8 cellular contexts compared by ENCODE assay signal in genomic region chr4:83535945-83536648, GRCh38. TPM values are rescaled to one million over a fixed set of nuclear protein-coding genes. Genes with fewer than 3 reads are reported as not detected.
A peak's percentile ranks its signal among the peaks of the same experiment; 100 is the strongest.
DNase-seq lines count a peak whose midpoint lies in the region; ATAC-seq lines count a peak whose summit lies in the region.

TSS of gene GPAT3 (plus strand) at chr4:83536108. CDS start at chr4:83536623, 515 bp downstream.

- peaks cover 8% of the 10 kb centered on the region for H3K4me1 ChIP-seq in effector memory CD4-positive, alpha-beta T cell (ENCODE audit: control insufficient read depth, insufficient read depth, low read length, poor library complexity, severe bottlenecking)
- H3K4me1 ChIP-seq in mesodermal cell (ENCODE audit: control insufficient read depth, insufficient read depth, low read length, poor library complexity, severe bottlenecking), result no peaks in the 10 kb centered on the region

- H3K27ac ChIP-seq in effector memory CD4-positive, alpha-beta T cell (ENCODE audit: insufficient read depth, low read length, poor library complexity, severe bottlenecking), result peak within 1 kb of the TSS; percentile 52
- H3K27ac ChIP-seq in mesodermal cell (ENCODE audit: low read depth, low read length, severe bottlenecking), result no peak within 1 kb of the TSS

- peak; percentile 59 for ATAC-seq in HG02970 (IDR thresholded peaks at IDR 0.05; ENCODE audit: low FRiP score, unreplicated experiment)

- H3K36me3 ChIP-seq in effector memory CD4-positive, alpha-beta T cell (ENCODE audit: control insufficient read depth, insufficient read depth, low read length), result no peaks in the 10 kb centered on the region
- no peaks in the 10 kb centered on the region for H3K36me3 ChIP-seq in mesodermal cell (ENCODE audit: control insufficient read depth, insufficient read depth, low read length)

- H3K9me3 ChIP-seq in effector memory CD4-positive, alpha-beta T cell (ENCODE audit: control insufficient read depth, low read length), result no peaks in the 10 kb centered on the region
- no peaks in the 10 kb centered on the region for H3K9me3 ChIP-seq in mesodermal cell (ENCODE audit: control insufficient read depth, low read length)

- H3K27me3 ChIP-seq in effector memory CD4-positive, alpha-beta T cell (replicated peaks; ENCODE audit: control insufficient read depth, insufficient read depth, low read length, poor library complexity, severe bottlenecking), result no peaks in the 10 kb centered on the region

- H3K4me3 ChIP-seq in effector memory CD4-positive, alpha-beta T cell (ENCODE audit: insufficient read depth, low read depth, low read length, poor library complexity, severe bottlenecking), result peak within 1 kb of the TSS; percentile 85
- H3K4me3 ChIP-seq in mesodermal cell (ENCODE audit: extremely low read depth, insufficient read depth, low read length, poor library complexity, severe bottlenecking), result peak within 1 kb of the TSS; percentile 53

- 0% methylated on average over 42 to 54 of the region's 64 CpGs for WGBS in mesodermal cell (ENCODE audit: insufficient coverage in 2 of 2), 2 experiments

- peak; percentile 54 for DNase-seq in SIG-M5 treated with dmso at 0.1 percent for 504 hours (lab: John Stamatoyannopoulos, UW; ENCODE audit: unreplicated experiment)
- no peak for DNase-seq in SIG-M5 (lab: John Stamatoyannopoulos, UW)
- peak; percentile 75 for DNase-seq in NCI-H69 (lab: John Stamatoyannopoulos, UW)
- peak; percentile 33 to 40 (median 37) for DNase-seq in activated CD8-positive, alpha-beta memory T cell treated with anti-CD3 and anti-CD28 coated beads for 48 hours (ENCODE audit: low read depth in 2 of 3, low spot score in 2 of 3)
- peak; percentile 46 to 57 (median 51) for DNase-seq in effector memory CD4-positive, alpha-beta T cell
- DNase-seq in stimulated activated CD8-positive, alpha-beta memory T cell treated with anti-CD3 and anti-CD28 coated beads, Interleukin-15, amount 100 ng/mL, for 48 hours (ENCODE audit: low read depth in 2 of 2), result peak; percentile 55 to 61

RNA-seq across cellular contexts. Expression of gene GPAT3, which starts in this region (rescaled TPM):
- polyA plus RNA-seq in mesodermal cell (2013, experiment 1 of 2), result 0.26 TPM
- 0.30 TPM for polyA plus RNA-seq in mesodermal cell (2013, experiment 2 of 2)
